8 cellular contexts compared by ENCODE assay signal in the genomic region with DNA sequence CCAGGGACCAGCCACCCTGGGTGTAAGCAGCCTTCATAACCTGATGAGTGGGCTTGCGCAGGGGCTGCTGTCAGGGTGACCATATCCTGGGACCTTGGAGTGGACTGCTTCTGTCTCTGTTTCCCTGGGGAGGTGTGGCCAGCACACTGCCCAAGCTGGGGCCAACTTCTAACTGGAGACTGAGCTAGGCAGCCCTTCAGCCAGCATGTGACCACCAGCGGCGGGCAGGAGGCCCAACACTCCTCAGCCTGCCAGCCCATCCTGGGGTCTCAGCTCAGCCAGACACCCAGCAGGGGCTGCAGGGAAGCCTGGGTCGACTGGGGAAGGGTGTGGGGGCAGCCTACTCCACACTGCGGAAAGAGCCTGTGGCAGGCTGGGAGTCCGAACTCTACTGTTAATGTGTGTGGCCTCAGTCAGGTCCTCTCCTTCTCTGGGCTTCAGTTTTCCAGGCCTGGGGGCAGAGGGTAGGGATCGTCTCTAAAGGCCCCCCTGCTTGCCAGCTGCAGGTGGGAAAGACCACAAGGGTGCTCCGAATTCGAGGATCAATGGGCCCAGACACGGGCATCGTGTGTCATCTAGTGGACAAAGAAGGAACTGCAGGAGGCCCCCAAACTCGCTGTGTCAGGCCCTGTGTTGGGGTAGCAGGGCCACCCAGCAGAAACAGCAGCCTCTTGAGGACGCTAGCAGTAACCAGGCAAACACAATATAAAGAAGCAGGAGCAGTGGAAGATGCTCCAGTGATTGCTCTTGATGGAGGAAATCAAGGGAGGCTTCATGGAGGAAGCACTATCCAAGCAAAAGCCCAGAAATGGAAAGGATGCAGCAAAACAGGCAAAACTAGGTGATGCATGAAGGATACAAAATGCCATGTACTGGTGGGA. TPM values are rescaled to one million over a fixed set of nuclear protein-coding genes. Genes with fewer than 3 reads are reported as not detected.
DNase-seq lines count a peak whose midpoint lies in the region; ATAC-seq and TF ChIP-seq lines count a peak whose summit lies in the region.

No MANE protein-coding gene starts in this region.

- peaks cover 5% of the 10 kb centered on the region for H3K4me1 ChIP-seq in GM23338 (ENCODE audit: insufficient read depth)
- H3K4me1 ChIP-seq in OCI-LY3 (ENCODE audit: low read length) = peaks cover 22% of the 10 kb centered on the region
- peaks cover 3 to 15% (median 5%) of the 10 kb centered on the region in 3 donors for H3K4me1 ChIP-seq in esophagus squamous epithelium
- H3K4me1 ChIP-seq in neural progenitor cell = no peaks in the 10 kb centered on the region
- H3K4me1 ChIP-seq in testis = peaks cover 9% of the 10 kb centered on the region

- peak; percentile 98 to 99 for TF ChIP-seq CTCF in GM23338 (conservative IDR thresholded peaks at IDR 0.05; ENCODE audit: low read depth in 2 of 2)
- peak; percentile 98 for TF ChIP-seq CTCF in OCI-LY3 (IDR thresholded peaks at IDR 0.05; ENCODE audit: low read depth, low read length)
- peak in 5 of 6 experiments; percentile 99 to 100 (median 99) for TF ChIP-seq CTCF in esophagus squamous epithelium (IDR thresholded peaks at IDR 0.05)
- peak; percentile 99 for TF ChIP-seq CTCF in neural progenitor cell (IDR thresholded peaks at IDR 0.05)
- peak; percentile 89 to 99 (median 95) for TF ChIP-seq CTCF in testis (IDR thresholded peaks at IDR 0.05)

- H3K36me3 Mint-ChIP-seq in GM23338 (ENCODE audit: low read depth) = no peaks in the 10 kb centered on the region; the same call in 2 of the 3 replicates
- no peaks in the 10 kb centered on the region for H3K36me3 Mint-ChIP-seq in neural progenitor cell

- no peaks in the 10 kb centered on the region for H3K36me3 ChIP-seq in GM23338 (ENCODE audit: insufficient read depth)
- H3K36me3 ChIP-seq in OCI-LY3 (replicated peaks; ENCODE audit: low read depth, low read length) = no peaks in the 10 kb centered on the region
- H3K36me3 ChIP-seq in esophagus squamous epithelium = no peaks in the 10 kb centered on the region
- H3K36me3 ChIP-seq in neural progenitor cell = no peaks in the 10 kb centered on the region
- H3K36me3 ChIP-seq in testis (ENCODE audit: low read depth, missing control alignments) = no peaks in the 10 kb centered on the region

- H3K27ac Mint-ChIP-seq in GM23338 (no peak overlapping the region), neural progenitor cell (no peak overlapping the region)

- H3K4me1 Mint-ChIP-seq in GM23338 (peaks cover 17% of the 10 kb centered on the region), neural progenitor cell (peaks cover 12% of the 10 kb centered on the region)

- TF ChIP-seq POLR2A in esophagus squamous epithelium (IDR thresholded peaks at IDR 0.05) (no peak), testis (IDR thresholded peaks at IDR 0.05) (no peak)

- H3K27me3 Mint-ChIP-seq in GM23338 (ENCODE audit: insufficient read depth, low read depth, poor library complexity) (peaks cover 14% of the 10 kb centered on the region), neural progenitor cell (ENCODE audit: insufficient read depth, low read depth) (peaks cover 15% of the 10 kb centered on the region)

- ATAC-seq in GM23338 (peak; percentile 64), HG02840 (IDR thresholded peaks at IDR 0.05; ENCODE audit: low FRiP score, unreplicated experiment) (no peak)

- H4K20me1 ChIP-seq in GM23338 (replicated peaks; ENCODE audit: insufficient read depth) (no peaks in the 10 kb centered on the region), OCI-LY3 (ENCODE audit: insufficient read depth, low read length) (no peaks in the 10 kb centered on the region), neural progenitor cell (ENCODE audit: low read depth) (no peaks in the 10 kb centered on the region)

- H3K9me3 ChIP-seq in OCI-LY3 (ENCODE audit: insufficient read depth, low read length) (no peaks in the 10 kb centered on the region), esophagus squamous epithelium (no peaks in the 10 kb centered on the region), neural progenitor cell (ENCODE audit: low read depth) (no peaks in the 10 kb centered on the region), testis (no peaks in the 10 kb centered on the region)

- no peaks in the 10 kb centered on the region for H3F3A ChIP-seq in GM23338 (replicated peaks; ENCODE audit: low read depth)
- H3F3A ChIP-seq in neural progenitor cell (ENCODE audit: low read depth) = no peaks in the 10 kb centered on the region

- DNase-seq in CD1c-positive myeloid dendritic cell (ENCODE audit: extremely low spot score) (peak; percentile 83), GM23338 (ENCODE audit: low spot score) (peak; percentile 96), esophagus squamous epithelium (lab: John Stamatoyannopoulos, UW) (no peak), neural progenitor cell (ENCODE audit: low spot score) (peak; percentile 89), testis (no peak)
- peak; percentile 75 for DNase-seq in activated CD8-positive, alpha-beta memory T cell treated with anti-CD3 and anti-CD28 coated beads, Interleukin-2, amount 50 U/mL, for 4 hours

- H2AFZ ChIP-seq in GM23338 = no peak overlapping the region
- no peak overlapping the region for H2AFZ ChIP-seq in OCI-LY3 (ENCODE audit: low read depth, low read length)
- no peak overlapping the region for H2AFZ ChIP-seq in neural progenitor cell (replicated peaks)

- no peaks in the 10 kb centered on the region for H3K79me2 ChIP-seq in GM23338 (replicated peaks; ENCODE audit: insufficient read depth)
- no peaks in the 10 kb centered on the region for H3K79me2 ChIP-seq in OCI-LY3 (ENCODE audit: low read length)
- no peaks in the 10 kb centered on the region for H3K79me2 ChIP-seq in neural progenitor cell (ENCODE audit: low read depth)

- 0% methylated on average over 2 to 6 of the region's 13 CpGs for WGBS in esophagus squamous epithelium, 2 donors
- 22 to 52% methylated on average over 6 to 13 of the region's 13 CpGs for WGBS in testis, 2 donors

- intact Hi-C loops in esophagus squamous epithelium (cut with DNase I) (no loop called here), testis (cut with DNase I; ENCODE audit: low total_unique reads) (no loop called here)

- H3K27ac ChIP-seq in GM23338 (ENCODE audit: low read depth) (no peak overlapping the region), OCI-LY3 (ENCODE audit: low read length) (no peak overlapping the region), esophagus squamous epithelium (no peak overlapping the region), neural progenitor cell (no peak overlapping the region), testis (no peak overlapping the region)

- H3K4me3 Mint-ChIP-seq in GM23338 (no peak overlapping the region), neural progenitor cell (peak overlapping the region; percentile 30)

- H3K4me2 ChIP-seq in GM23338 (no peak overlapping the region), OCI-LY3 (ENCODE audit: low read length) (peak overlapping the region; percentile 38), neural progenitor cell (no peak overlapping the region)

- H3K9ac ChIP-seq in OCI-LY3 (ENCODE audit: low read length) = no peak overlapping the region
- no peak overlapping the region for H3K9ac ChIP-seq in neural progenitor cell

- H3K9me3 Mint-ChIP-seq in GM23338 = no peaks in the 10 kb centered on the region; the same call in 2 of the 3 replicates
- no peaks in the 10 kb centered on the region for H3K9me3 Mint-ChIP-seq in neural progenitor cell

- H3K27me3 ChIP-seq in GM23338 (ENCODE audit: insufficient read depth) (no peaks in the 10 kb centered on the region), OCI-LY3 (ENCODE audit: low read depth, low read length) (no peaks in the 10 kb centered on the region), esophagus squamous epithelium (no peaks in the 10 kb centered on the region), neural progenitor cell (no peaks in the 10 kb centered on the region), testis (no peaks in the 10 kb centered on the region)

- H3K4me3 ChIP-seq in GM23338 (no peak overlapping the region), OCI-LY3 (ENCODE audit: low read length) (no peak overlapping the region), esophagus squamous epithelium (no peak overlapping the region), neural progenitor cell (no peak overlapping the region), testis (no peak overlapping the region)

- peaks cover 8% of the 10 kb centered on the region; the same call in 1 of the 2 replicates for H3K9me2 ChIP-seq in GM23338 (ENCODE audit: insufficient read depth)

RNA-seq across cellular contexts. Expression of a gene that starts 2.0 kb away (rescaled TPM):
- 2.2 and 2.5 TPM in 2 replicates for total RNA-seq in GM23338 (2014; rRNA removed; shearing (Covaris generic))
- polyA plus RNA-seq in GM23338 (2016; fragmentation: Nextera tagmentation; extraction: Ambion mirVana) (0.47 and 0.56 TPM in 2 replicates), testis (ENCODE audit: insufficient read depth, low read depth, low replicate concordance) (3.1 TPM)
- total RNA-seq in esophagus squamous epithelium (1 to 10 TPM in 3 of 4 donors, under 1 TPM in 1; 0.34 to 9.8 (median 3.4) TPM), neural progenitor cell (ENCODE audit: low replicate concordance) (0.79 and 3.4 TPM in 2 replicates), testis (1 to 10 TPM; 1.7 to 2.1 TPM)

RNA-seq across cellular contexts. Expression of a gene that starts 7.0 kb away (rescaled TPM):
- 1.7 and 6.5 TPM in 2 replicates for total RNA-seq in GM23338 (2014; rRNA removed; shearing (Covaris generic))
- polyA plus RNA-seq in GM23338 (2016; fragmentation: Nextera tagmentation; extraction: Ambion mirVana) (6.9 and 8.3 TPM in 2 replicates), testis (ENCODE audit: insufficient read depth, low read depth, low replicate concordance) (91.7 TPM)
- total RNA-seq in esophagus squamous epithelium (1 to 10 TPM in 1 of 4 donors, not detected in 3; 4.1 TPM), neural progenitor cell (ENCODE audit: low replicate concordance) (0.67 and 5.8 TPM in 2 replicates), testis (10 to 100 TPM; 11.3 to 23.2 TPM)

RNA-seq across cellular contexts. Expression of a gene that starts 8.5 kb away (rescaled TPM):
- 65.9 and 76.4 TPM in 2 replicates for total RNA-seq in GM23338 (2014; rRNA removed; shearing (Covaris generic))
- polyA plus RNA-seq in GM23338 (2016; fragmentation: Nextera tagmentation; extraction: Ambion mirVana) = 16.7 and 18.4 TPM in 2 replicates
- 10 to 100 TPM; 33.6 to 82.2 (median 40.6) TPM for total RNA-seq in esophagus squamous epithelium
- 80.5 and 146 TPM in 2 replicates for total RNA-seq in neural progenitor cell (ENCODE audit: low replicate concordance)
- total RNA-seq in testis = 100 to 1,000 TPM; 315 to 327 TPM
- 166 TPM for polyA plus RNA-seq in testis (ENCODE audit: insufficient read depth, low read depth, low replicate concordance)

RNA-seq across cellular contexts. Expression of a gene that starts 36.4 kb away (rescaled TPM):
- total RNA-seq in GM23338 (2014; rRNA removed; shearing (Covaris generic)) = 7.0 and 12.2 TPM in 2 replicates
- polyA plus RNA-seq in GM23338 (2016; fragmentation: Nextera tagmentation; extraction: Ambion mirVana) = 16.3 and 17.1 TPM in 2 replicates
- total RNA-seq in esophagus squamous epithelium = 1 to 10 TPM; 1.0 to 7.1 (median 4.5) TPM
- total RNA-seq in neural progenitor cell (ENCODE audit: low replicate concordance) = 9.9 and 13.0 TPM in 2 replicates
- 1,000 to 10,000 TPM in 1 of 2 donors, 100 to 1,000 TPM in 1; 772 to 1,782 TPM for total RNA-seq in testis
- 3,007 TPM for polyA plus RNA-seq in testis (ENCODE audit: insufficient read depth, low read depth, low replicate concordance)

RNA-seq across cellular contexts. Expression of a gene that starts 37.1 kb away (rescaled TPM):
- total RNA-seq in GM23338 (2014; rRNA removed; shearing (Covaris generic)) = 78.1 and 95.7 TPM in 2 replicates
- 28.5 and 30.4 TPM in 2 replicates for polyA plus RNA-seq in GM23338 (2016; fragmentation: Nextera tagmentation; extraction: Ambion mirVana)
- total RNA-seq in esophagus squamous epithelium = 10 to 100 TPM; 51.0 to 75.5 (median 56.2) TPM
- 55.5 and 102 TPM in 2 replicates for total RNA-seq in neural progenitor cell (ENCODE audit: low replicate concordance)
- 100 to 1,000 TPM; 167 to 201 TPM for total RNA-seq in testis
- 231 TPM for polyA plus RNA-seq in testis (ENCODE audit: insufficient read depth, low read depth, low replicate concordance)

Comparison
In these comparisons a context has a peak if more than half of its experiments do, and no peak if none do; other contexts are left out.
1. DNase-seq: peak in CD1c-positive myeloid dendritic cell (single experiment), GM23338 (single experiment), activated CD8-positive, alpha-beta memory T cell treated with anti-CD3 and anti-CD28 coated beads, Interleukin-2, amount 50 U/mL, for 4 hours (single experiment) and neural progenitor cell (single experiment); none in esophagus squamous epithelium (single experiment) and testis (single experiment).
2. Peak in every context shown above with its lines, with median percentiles within 50 percentile points of each other: CTCF ChIP-seq.